ENCODE assay signal across 27 cellular contexts in the genomic region with DNA sequence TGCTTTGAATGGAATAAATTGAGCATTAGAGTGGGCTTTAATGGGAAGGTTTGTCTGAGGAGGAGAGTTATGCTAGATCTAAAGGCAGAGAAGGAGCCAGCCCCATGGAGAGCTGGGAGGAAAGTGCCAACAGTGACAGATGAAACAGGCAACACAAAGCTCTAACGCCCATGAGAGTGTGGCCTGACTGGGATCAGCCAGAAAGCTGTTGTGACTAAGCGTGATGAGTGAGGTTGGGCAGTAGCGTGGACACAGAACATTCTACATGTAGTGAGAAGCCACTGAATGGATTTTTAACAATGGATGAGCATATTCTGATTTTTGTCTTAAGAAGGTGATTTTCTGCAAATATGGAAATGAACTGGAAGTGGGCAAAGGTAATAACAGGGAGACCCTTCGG.
"Had no signal": no experiment of that assay in that cellular context is flagged by ENCODE, and none has a peak within 500 bp of the region (broad histone marks: within the 10 kb centered on the region; RNA-seq: fewer than 3 reads in every experiment).

No MANE protein-coding gene starts in this region.

- H2AFZ ChIP-seq: hepatocyte had no signal

- H3K9me3 ChIP-seq: gastroesophageal sphincter, heart right ventricle had no signal

- FAIRE-seq: astrocyte, bronchial epithelial cell had no signal

- H3K27ac ChIP-seq: brain microvascular endothelial cell, coronary artery, dorsolateral prefrontal cortex, gastroesophageal sphincter, heart right ventricle had no signal

- ATAC-seq: activated CD8-positive, alpha-beta T cell treated with anti-CD3 and anti-CD28 coated beads for 36 hours; activated T-cell treated with anti-CD3 and anti-CD28 coated beads, Interleukin-2, amount 50 U/mL, for 4 hours; activated T-helper 17 cell treated with anti-CD3 and anti-CD28 coated beads, Interleukin-2, amount 50 U/mL, for 72 hours; esophagus mucosa; gastroesophageal sphincter; heart right ventricle had no signal

- H3K27me3 ChIP-seq: brain microvascular endothelial cell, hepatocyte had no signal

- H3K4me2 ChIP-seq: hepatocyte had no signal

- H3K36me3 ChIP-seq: brain microvascular endothelial cell, gastroesophageal sphincter, heart right ventricle had no signal

- H3K79me2 ChIP-seq: hepatocyte had no signal

- H3K4me3 ChIP-seq: coronary artery, dorsolateral prefrontal cortex, gastroesophageal sphincter, heart right ventricle, hepatocyte had no signal

- DNase-seq: activated CD4-positive, alpha-beta T cell treated with anti-CD3 and anti-CD28 coated beads for 48 hours; activated CD4-positive, alpha-beta T cell treated with anti-CD3 and anti-CD28 coated beads, Interleukin-2, amount 50 U/mL, for 1 hour; activated CD4-positive, alpha-beta T cell treated with anti-CD3 and anti-CD28 coated beads, Interleukin-2, amount 50 U/mL, for 48 hours; activated CD4-positive, CD25-positive, alpha-beta regulatory T cell; activated CD8-positive, alpha-beta memory T cell treated with anti-CD3 and anti-CD28 coated beads for 24 hours; activated CD8-positive, alpha-beta T cell treated with anti-CD3 and anti-CD28 coated beads for 36 hours; activated effector memory CD4-positive, alpha-beta T cell treated with Interleukin-2 at 50 U/mL for 16 hours; activated gamma-delta T cell treated with Interleukin-2 at 50 U/mL for 16 hours; activated naive CD4-positive, alpha-beta T cell treated with anti-CD3 and anti-CD28 coated beads, Interleukin-2, amount 50 U/mL, for 16 hours; activated naive CD4-positive, alpha-beta T cell treated with Interleukin-2 at 50 U/mL for 16 hours; activated T-cell treated with anti-CD3 and anti-CD28 coated beads, Interleukin-2, amount 50 U/mL, for 4 hours; amniotic stem cell; anterior cingulate cortex; brain microvascular endothelial cell; dorsolateral prefrontal cortex; effector memory CD4-positive, alpha-beta T cell; endodermal cell; foreskin melanocyte; heart right ventricle; T-helper 2 cell had no signal

- H3K4me1 ChIP-seq: gastroesophageal sphincter, heart right ventricle had no signal
